In genomic region chr17:45147581-45148182, GRCh38 we compare ENCODE assay signal across 8 cellular contexts. TPM values are rescaled to one million over a fixed set of nuclear protein-coding genes. Genes with fewer than 3 reads are reported as not detected.
DNase-seq lines count a peak whose midpoint lies in the region; ATAC-seq and TF ChIP-seq lines count a peak whose summit lies in the region.

No MANE protein-coding gene starts in this region.

- peaks cover 17% of the 10 kb centered on the region for H3K27me3 Mint-ChIP-seq in neural crest cell (ENCODE audit: low read depth)

- H3K4me3 ChIP-seq in foreskin fibroblast (ENCODE audit: low read depth in 1 of 2, low read length in 2 of 2) = peak overlapping the region; percentile 67 to 80

- TF ChIP-seq POLR2A in Raji (IDR thresholded peaks at IDR 0.05; ENCODE audit: insufficient read depth, low read depth, low read length) = peak; percentile 65

- peak overlapping the region; percentile 100 for H3K27ac Mint-ChIP-seq in neural crest cell (ENCODE audit: unreplicated experiment)

- H3K36me3 Mint-ChIP-seq in neural crest cell (ENCODE audit: low read depth) = no peaks in the 10 kb centered on the region

- peak overlapping the region; percentile 95 for H3K4me3 Mint-ChIP-seq in neural crest cell

- peaks cover 56% of the 10 kb centered on the region for H3K4me1 Mint-ChIP-seq in neural crest cell

- H3K27ac ChIP-seq in substantia nigra (ENCODE audit: low read depth, low read length, poor library complexity, severe bottlenecking) = peak overlapping the region; percentile 99

- DNase-seq in GM04504 (ENCODE audit: low read depth) = peak; percentile 82
- peak; percentile 90 for DNase-seq in M059J (ENCODE audit: low read depth)
- peak; percentile 47 for DNase-seq in activated gamma-delta T cell (lab: John Stamatoyannopoulos, UW)
- DNase-seq in foreskin fibroblast = peak; percentile 92 to 95
- peak; percentile 73 for DNase-seq in neural crest cell (ENCODE audit: low read depth, low spot score)
- peak in 45 of 49 donors; percentile 36 to 88 (median 74) for DNase-seq in substantia nigra (lab: John Stamatoyannopoulos, UW)

- no peak for ATAC-seq in GM21576 (IDR thresholded peaks at IDR 0.05; ENCODE audit: unreplicated experiment)

- TF ChIP-seq CTCF in foreskin fibroblast (IDR thresholded peaks at IDR 0.05; ENCODE audit: low read depth, low read length) (no peak), neural crest cell (conservative IDR thresholded peaks at IDR 0.05) (no peak)

- no peaks in the 10 kb centered on the region for H3K9me3 Mint-ChIP-seq in neural crest cell

RNA-seq across cellular contexts. Expression of gene HEXIM1, which starts 0.6 kb away (rescaled TPM):
- total RNA-seq in M059J (2014; rRNA removed; shearing (Covaris generic)) = 3.4 and 8.0 TPM in 2 replicates
- 28.9 and 29.5 TPM in 2 replicates for total RNA-seq in neural crest cell

RNA-seq across cellular contexts. Expression of gene ACBD4, which starts 12.2 kb away (rescaled TPM):
- total RNA-seq in M059J (2014; rRNA removed; shearing (Covaris generic)) = 1.5 and 3.7 TPM in 2 replicates
- total RNA-seq in neural crest cell = 5.4 and 5.5 TPM in 2 replicates

RNA-seq across cellular contexts. Expression of gene HEXIM2, which starts 14.0 kb away (rescaled TPM):
- 3.2 and 7.0 TPM in 2 replicates for total RNA-seq in M059J (2014; rRNA removed; shearing (Covaris generic))
- 9.5 and 10.4 TPM in 2 replicates for total RNA-seq in neural crest cell

RNA-seq across cellular contexts. Expression of gene PLCD3, which starts 15.4 kb away (rescaled TPM):
- 31.2 and 36.3 TPM in 2 replicates for total RNA-seq in M059J (2014; rRNA removed; shearing (Covaris generic))
- 34.2 and 36.5 TPM in 2 replicates for total RNA-seq in neural crest cell
